ENCODE assay signal across 1 cellular context in the genomic region with DNA sequence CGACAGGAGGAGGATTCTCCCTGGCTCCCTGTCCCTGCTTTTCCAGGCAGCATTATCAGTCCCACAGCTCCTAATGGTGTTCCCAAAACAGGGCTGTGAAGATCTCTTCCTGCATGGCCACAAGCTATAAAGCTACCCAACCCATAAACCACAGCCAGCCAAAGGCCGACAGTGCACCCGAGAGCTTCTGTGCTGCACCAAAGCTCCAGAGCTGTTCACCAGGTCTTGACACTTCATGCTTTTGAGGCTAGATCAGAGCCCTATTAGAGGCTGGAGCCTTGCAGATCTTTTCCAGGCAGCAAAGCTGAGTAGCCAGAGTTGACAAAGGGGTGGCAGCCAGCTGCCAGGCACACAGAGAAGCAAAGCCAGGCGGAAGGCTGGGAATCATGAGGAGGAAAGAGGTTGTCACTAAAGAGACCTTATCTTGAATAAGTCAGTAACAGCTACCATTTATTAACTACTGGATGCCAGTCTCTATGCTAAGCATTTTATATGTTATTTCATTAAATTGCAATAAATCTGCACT.
TF ChIP-seq lines count a peak whose summit lies in the region.

No MANE protein-coding gene starts in this region.

TF ChIP-seq in IMR-90, 13 proteins besides CTCF, POLR2A, EP300 and RAD21 (continued from another document):
- TF ChIP-seq MXI1 (IDR thresholded peaks at IDR 0.05; ENCODE audit: borderline replicate concordance, low read depth, low read length) (no peak), MAZ (IDR thresholded peaks at IDR 0.05; ENCODE audit: borderline replicate concordance, low read depth, low read length) (no peak)
